In the genomic region with DNA sequence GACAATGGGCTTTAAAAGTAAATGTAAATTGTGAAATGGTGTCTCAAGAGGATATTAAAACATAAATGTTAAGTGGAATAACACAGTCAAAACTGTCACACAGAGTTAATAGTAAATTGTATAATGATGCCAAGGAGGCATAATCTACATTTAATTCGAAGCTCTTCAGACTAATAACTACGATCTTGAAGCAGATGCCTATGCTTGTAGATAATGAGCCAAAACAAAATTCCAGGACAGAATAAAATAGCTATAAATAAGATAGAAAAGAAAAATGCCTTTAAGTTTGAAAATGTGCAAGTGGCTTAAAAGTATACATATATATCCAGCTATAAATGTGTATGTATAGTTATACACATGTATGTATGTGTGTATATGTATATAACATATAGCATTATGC, we compare ENCODE assay signal across 1 cellular context.
A peak's percentile ranks its signal among the peaks of the same experiment; 100 is the strongest.
TF ChIP-seq lines count a peak whose summit lies in the region.

No MANE protein-coding gene starts in this region.

TF ChIP-seq in SK-N-SH, 30 proteins besides CTCF, POLR2A, EP300 and RAD21:
- TF ChIP-seq, protein P1, sequence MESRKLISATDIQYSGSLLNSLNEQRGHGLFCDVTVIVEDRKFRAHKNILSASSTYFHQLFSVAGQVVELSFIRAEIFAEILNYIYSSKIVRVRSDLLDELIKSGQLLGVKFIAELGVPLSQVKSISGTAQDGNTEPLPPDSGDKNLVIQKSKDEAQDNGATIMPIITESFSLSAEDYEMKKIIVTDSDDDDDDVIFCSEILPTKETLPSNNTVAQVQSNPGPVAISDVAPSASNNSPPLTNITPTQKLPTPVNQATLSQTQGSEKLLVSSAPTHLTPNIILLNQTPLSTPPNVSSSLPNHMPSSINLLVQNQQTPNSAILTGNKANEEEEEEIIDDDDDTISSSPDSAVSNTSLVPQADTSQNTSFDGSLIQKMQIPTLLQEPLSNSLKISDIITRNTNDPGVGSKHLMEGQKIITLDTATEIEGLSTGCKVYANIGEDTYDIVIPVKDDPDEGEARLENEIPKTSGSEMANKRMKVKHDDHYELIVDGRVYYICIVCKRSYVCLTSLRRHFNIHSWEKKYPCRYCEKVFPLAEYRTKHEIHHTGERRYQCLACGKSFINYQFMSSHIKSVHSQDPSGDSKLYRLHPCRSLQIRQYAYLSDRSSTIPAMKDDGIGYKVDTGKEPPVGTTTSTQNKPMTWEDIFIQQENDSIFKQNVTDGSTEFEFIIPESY (IDR thresholded peaks at IDR 0.05; ENCODE audit: borderline replicate concordance, low read depth) = no peak
- TF ChIP-seq RCOR1 (IDR thresholded peaks at IDR 0.05; ENCODE audit: low read length) = peak; percentile 51; the same call in 1 of the 2 replicates
- TF ChIP-seq, protein P2, sequence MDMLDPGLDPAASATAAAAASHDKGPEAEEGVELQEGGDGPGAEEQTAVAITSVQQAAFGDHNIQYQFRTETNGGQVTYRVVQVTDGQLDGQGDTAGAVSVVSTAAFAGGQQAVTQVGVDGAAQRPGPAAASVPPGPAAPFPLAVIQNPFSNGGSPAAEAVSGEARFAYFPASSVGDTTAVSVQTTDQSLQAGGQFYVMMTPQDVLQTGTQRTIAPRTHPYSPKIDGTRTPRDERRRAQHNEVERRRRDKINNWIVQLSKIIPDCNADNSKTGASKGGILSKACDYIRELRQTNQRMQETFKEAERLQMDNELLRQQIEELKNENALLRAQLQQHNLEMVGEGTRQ (IDR thresholded peaks at IDR 0.05; ENCODE audit: borderline replicate concordance, low read depth, low read length) = no peak
- no peak for TF ChIP-seq MEF2A (IDR thresholded peaks at IDR 0.05; ENCODE audit: borderline replicate concordance, low read depth)
TF ChIP-seq in SK-N-SH: peak in this region for 1.
